Comparison of ENCODE assay signal across 16 cellular contexts in the genomic region with DNA sequence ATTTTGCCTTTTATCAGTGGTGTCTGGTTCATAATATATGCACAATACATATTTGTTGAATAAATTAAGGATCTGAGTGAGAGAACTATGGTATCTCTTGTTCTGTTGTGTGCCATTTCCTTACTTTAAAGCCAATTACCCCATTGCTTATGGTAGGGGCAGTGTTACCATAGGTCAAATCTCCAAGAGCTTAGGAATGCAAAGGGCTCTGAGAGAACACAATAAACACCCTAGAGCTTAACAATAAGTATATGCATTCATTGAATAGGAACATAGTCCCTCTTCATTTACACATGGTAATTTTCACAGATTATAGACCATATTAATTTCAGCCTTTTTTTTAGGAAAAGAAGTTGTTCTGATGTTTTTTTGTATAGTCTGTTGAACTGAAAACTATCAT.
"Had no signal": no experiment of that assay in that cellular context is flagged by ENCODE, and none has a peak within 500 bp of the region (broad histone marks: within the 10 kb centered on the region; RNA-seq: fewer than 3 reads in every experiment).

No MANE protein-coding gene starts in this region.

- ATAC-seq: effector memory CD8-positive, alpha-beta T cell; left ventricle myocardium superior; lower lobe of right lung; natural killer cell treated with Interleukin-12 subunit alpha and Interleukin-12 subunit beta and Interleukin-15 and Interleukin-18, amount 100 ng/mL, for 72 hours; sciatic nerve; stimulated activated memory B cell treated with anti-CD40 and anti-IgM and Interleukin-4, amounts not matched to agents 10 μg/mL and 1 μg/mL and 100 μg/mL, for 72 hours; stimulated activated naive CD8-positive, alpha-beta T cell treated with anti-CD3 and anti-CD28 coated beads, Interleukin-15, Interleukin-2, amounts not matched to agents 100 U/mL and 50 U/mL, for 24 hours had no signal

- H3K27me3 ChIP-seq: esophagus squamous epithelium, right atrium auricular region, testis, tibial artery had no signal

- H3K4me3 ChIP-seq: esophagus squamous epithelium, lower lobe of right lung, prostate gland, right atrium auricular region, testis, tibial artery had no signal

- H3K4me1 ChIP-seq: esophagus squamous epithelium, lower lobe of right lung, prostate gland, right atrium auricular region, testis, tibial artery had no signal

- H3K9me3 ChIP-seq: esophagus squamous epithelium, lower lobe of right lung, prostate gland, testis, tibial artery had no signal

- H3K36me3 ChIP-seq: esophagus squamous epithelium, lower lobe of right lung, prostate gland, right atrium auricular region, tibial artery had no signal

- DNase-seq: cortex of kidney; effector memory CD8-positive, alpha-beta T cell; erythroblast; esophagus squamous epithelium; left ventricle myocardium superior; lower lobe of right lung; stimulated activated CD4-positive, alpha-beta T cell treated with anti-CD3 and anti-CD28 coated beads, Interleukin-4, amount 100 ng/mL, for 4 hours; stimulated activated naive CD8-positive, alpha-beta T cell treated with anti-CD3 and anti-CD28 coated beads, Interleukin-15, Interleukin-2, amounts not matched to agents 100 U/mL and 50 U/mL, for 24 hours; substantia nigra; testis; tibial artery had no signal

- H3K27ac ChIP-seq: esophagus squamous epithelium, lower lobe of right lung, prostate gland, right atrium auricular region, testis, tibial artery had no signal
